ENCODE assay signal across 20 cellular contexts in genomic region chr7:84913731-84914130, GRCh38.
DNase-seq lines count a peak whose midpoint lies in the region; ATAC-seq, FAIRE-seq and TF ChIP-seq lines count a peak whose summit lies in the region.
"Had no signal": no experiment of that assay in that cellular context is flagged by ENCODE, and none has a peak within 500 bp of the region (broad histone marks: within the 10 kb centered on the region; RNA-seq: fewer than 3 reads in every experiment).

No MANE protein-coding gene starts in this region.

- H3K4me2 ChIP-seq in K562 (ENCODE audit: insufficient read depth, low read length) = no peak overlapping the region
- H3K4me2 ChIP-seq in mesenchymal stem cell (ENCODE audit: low read length, poor library complexity, severe bottlenecking) = no peak overlapping the region

- H4K20me1 ChIP-seq in K562 (replicated peaks; ENCODE audit: control insufficient read depth, insufficient read depth, low read length) = no peaks in the 10 kb centered on the region
- H4K20me1 ChIP-seq: BLaER1 treated with 17β-estradiol and CSF1 and Interleukin-3, amounts not matched to agents 10 nM and 100 nM had no signal

- no peaks in the 10 kb centered on the region for H3K9me3 ChIP-seq in HUES64 (ENCODE audit: insufficient read depth, low read depth, low read length)
- no peaks in the 10 kb centered on the region for H3K9me3 ChIP-seq in K562 (replicated peaks; ENCODE audit: control insufficient read depth, insufficient read depth, low read depth, low read length)
- H3K9me3 ChIP-seq in mesenchymal stem cell (ENCODE audit: control insufficient read depth, low read length) = no peaks in the 10 kb centered on the region
- H3K9me3 ChIP-seq in right atrium auricular region = no peaks in the 10 kb centered on the region
- H3K9me3 ChIP-seq: body of pancreas, gastrocnemius medialis, HAP-1, neutrophil, transverse colon had no signal

- no peaks in the 10 kb centered on the region for H3K79me1 ChIP-seq in mesenchymal stem cell (replicated peaks; ENCODE audit: low read length, poor library complexity, severe bottlenecking)

- TF ChIP-seq RAD21 in K562 (CRISPR knock-in tag; conservative IDR thresholded peaks at IDR 0.05 in 1 of 2, IDR thresholded peaks at IDR 0.05 in 1 of 2) = no peak

- DNase-seq in BJ (ENCODE audit: low read depth) (peak; percentile 11), K562 (ENCODE audit: extremely low read depth in 1 of 4, low spot score in 3 of 4) (no peak), mesenchymal stem cell (peak; percentile 50), hippocampal formation (lab: John Stamatoyannopoulos, UW) (no peak), right atrium auricular region (ENCODE audit: low spot score) (no peak), HuH-7.5 (ENCODE audit: low spot score) (no peak)
- no peak for DNase-seq in activated effector memory CD4-positive, alpha-beta T cell treated with anti-CD3 and anti-CD28 coated beads, Interleukin-2, amount 50 U/mL, for 16 hours
- DNase-seq: body of pancreas, DMS153, gastrocnemius medialis, NCI-H187, NCI-H526 treated with DMSO at 0.1 percent for 48 hours, T-cell, transverse colon had no signal

- no peak overlapping the region for H3K4me3 ChIP-seq in BJ (ENCODE audit: low read depth, low read length)
- no peak overlapping the region for H3K4me3 ChIP-seq in HUES64 (ENCODE audit: low read length)
- no peak overlapping the region for H3K4me3 ChIP-seq in K562
- peak overlapping the region in 1 of 2 experiments; percentile 61 for H3K4me3 ChIP-seq in mesenchymal stem cell (ENCODE audit: insufficient read depth in 1 of 2, low read depth in 1 of 2, low read length in 2 of 2)
- H3K4me3 ChIP-seq in right atrium auricular region = no peak overlapping the region
- H3K4me3 ChIP-seq: BLaER1 treated with 17β-estradiol and CSF1 and Interleukin-3, amounts not matched to agents 10 nM and 100 nM; body of pancreas; gastrocnemius medialis; HAP-1; transverse colon had no signal

- CTCF ChIA-PET in BJ (lab: Yijun Ruan, JAX) (no interaction called here), K562 (lab: Yijun Ruan, JAX; ENCODE audit: low intra/inter-chr PET ratio) (interaction anchor here (1.5 kb wide), 1 partner anchor 108 kb away, joined by 6 read pairs; no protein-coding TSS in a partner anchor)

- TF ChIP-seq CTCF in BJ (IDR thresholded peaks at IDR 0.05; ENCODE audit: insufficient read depth, low read depth, low read length) = no peak
- TF ChIP-seq CTCF in K562 (IDR thresholded peaks at IDR 0.05 in 2 of 3, conservative IDR thresholded peaks at IDR 0.05 in 1 of 3; ENCODE audit: insufficient read depth in 2 of 3, low read depth in 1 of 3, low read length in 3 of 3) = no peak
- no peak for TF ChIP-seq CTCF in right atrium auricular region (IDR thresholded peaks at IDR 0.05)

- intact Hi-C loops in K562 (cut with micrococcal nuclease) = loop anchor here (2.0 to 10.0 kb wide), 3 partner anchors 66 to 419 kb away; no protein-coding TSS in a partner anchor

- no TSS peak for BruUV-seq in K562 (replicated peaks; lab: Mats Ljungman, UMichigan)

- H3K9ac ChIP-seq in HUES64 (ENCODE audit: low read depth, low read length) (no peak overlapping the region), K562 (ENCODE audit: insufficient read depth in 1 of 2, low read depth in 2 of 2, low read length in 2 of 2) (no peak overlapping the region), mesenchymal stem cell (ENCODE audit: low read length) (peak overlapping the region; percentile 73)
- H3K9ac ChIP-seq: BLaER1 treated with 17β-estradiol and CSF1 and Interleukin-3, amounts not matched to agents 10 nM and 100 nM had no signal

- TF ChIP-seq POLR2A in K562 (conservative IDR thresholded peaks at IDR 0.05) = no peak

- peak overlapping the region; percentile 89 for H2AFZ ChIP-seq in K562 (ENCODE audit: low read depth, low read length)
- no peak overlapping the region for H2AFZ ChIP-seq in mesenchymal stem cell (ENCODE audit: low read depth, low read length)

- H2BK120ac ChIP-seq in mesenchymal stem cell (ENCODE audit: low read depth, low read length) = no peak overlapping the region

- no peak overlapping the region for H2BK12ac ChIP-seq in mesenchymal stem cell (ENCODE audit: low read length in 2 of 2)

- H3K36me3 ChIP-seq in BJ (ENCODE audit: control insufficient read depth, insufficient read depth, low read length) (no peaks in the 10 kb centered on the region), HUES64 (ENCODE audit: insufficient read depth, low read length) (no peaks in the 10 kb centered on the region), K562 (ENCODE audit: control insufficient read depth, insufficient read depth, low read length) (no peaks in the 10 kb centered on the region), mesenchymal stem cell (ENCODE audit: control insufficient read depth in 1 of 2, insufficient read depth in 2 of 2, low read depth in 1 of 2, low read length in 2 of 2) (no peaks in the 10 kb centered on the region), right atrium auricular region (no peaks in the 10 kb centered on the region)
- H3K36me3 ChIP-seq: BLaER1 treated with 17β-estradiol and CSF1 and Interleukin-3, amounts not matched to agents 10 nM and 100 nM; gastrocnemius medialis; HAP-1; neutrophil; transverse colon had no signal

- no peaks in the 10 kb centered on the region for H3K9me1 ChIP-seq in K562 (ENCODE audit: control insufficient read depth, insufficient read depth, low read length)

- H3K23ac ChIP-seq in mesenchymal stem cell (ENCODE audit: low read length in 2 of 2) = no peak overlapping the region

- no peak for TF ChIP-seq EP300 in K562 (IDR thresholded peaks at IDR 0.05; ENCODE audit: low read length)

- no peaks in the 10 kb centered on the region for H3K79me2 ChIP-seq in K562 (ENCODE audit: control insufficient read depth, insufficient read depth, low read length)

- H3K27ac ChIP-seq in HUES64 (ENCODE audit: low read depth, low read length) (peak overlapping the region; percentile 78), K562 (ENCODE audit: extremely low read depth, low read depth, low read length) (peak overlapping the region; percentile 18; the same call in 1 of the 3 replicates), mesenchymal stem cell (ENCODE audit: low read length, poor library complexity, severe bottlenecking) (no peak overlapping the region), right atrium auricular region (no peak overlapping the region)
- H3K27ac ChIP-seq: BLaER1 treated with 17β-estradiol and CSF1 and Interleukin-3, amounts not matched to agents 10 nM and 100 nM; body of pancreas; gastrocnemius medialis; neutrophil; transverse colon had no signal

- POLR2A ChIA-PET in BJ (lab: Charles Lee) = no interaction called here
- POLR2A ChIA-PET in K562 (lab: Yijun Ruan, JAX) = no interaction called here

- H2BK5ac ChIP-seq in mesenchymal stem cell (ENCODE audit: low read depth, low read length, poor library complexity, severe bottlenecking) = no peak overlapping the region

- H3K27me3 ChIP-seq in BJ (ENCODE audit: control insufficient read depth, insufficient read depth, low read length) = no peaks in the 10 kb centered on the region
- no peaks in the 10 kb centered on the region for H3K27me3 ChIP-seq in HUES64 (ENCODE audit: insufficient read depth, low read length)
- H3K27me3 ChIP-seq in K562 (ENCODE audit: control insufficient read depth in 2 of 2, insufficient read depth in 2 of 2, low read length in 2 of 2) = no peaks in the 10 kb centered on the region
- H3K27me3 ChIP-seq in mesenchymal stem cell (ENCODE audit: control insufficient read depth in 1 of 2, insufficient read depth in 1 of 2, low read length in 2 of 2) = no peaks in the 10 kb centered on the region
- no peaks in the 10 kb centered on the region for H3K27me3 ChIP-seq in right atrium auricular region
- H3K27me3 ChIP-seq: BLaER1 treated with 17β-estradiol and CSF1 and Interleukin-3, amounts not matched to agents 10 nM and 100 nM; body of pancreas; gastrocnemius medialis; neutrophil; transverse colon had no signal

- FAIRE-seq in K562 (lab: Jason Lieb, UNC) = no peak

- H3K4me1 ChIP-seq in HUES64 (ENCODE audit: insufficient read depth, low read length) = peaks cover 33% of the 10 kb centered on the region
- peaks cover 0 to 25% of the 10 kb centered on the region in 2 experiments; a peak in 3 of 5 replicates for H3K4me1 ChIP-seq in K562 (replicated peaks in 1 of 2; ENCODE audit: control insufficient read depth in 2 of 2, insufficient read depth in 2 of 2, low read length in 2 of 2)
- H3K4me1 ChIP-seq in mesenchymal stem cell (ENCODE audit: control insufficient read depth, insufficient read depth, low read depth, low read length) = no peaks in the 10 kb centered on the region
- no peaks in the 10 kb centered on the region for H3K4me1 ChIP-seq in right atrium auricular region
- H3K4me1 ChIP-seq: body of pancreas, gastrocnemius medialis, transverse colon had no signal

- H3K4ac ChIP-seq in mesenchymal stem cell (ENCODE audit: low read depth in 1 of 2, low read length in 2 of 2) = no peak overlapping the region

- no peak overlapping the region for H3K14ac ChIP-seq in mesenchymal stem cell (ENCODE audit: low read length in 2 of 2)

- in situ Hi-C loops in K562 (cut with MboI) = no loop called here

- ATAC-seq in K562 = peak; percentile 34
- ATAC-seq: body of pancreas; gastrocnemius medialis; sciatic nerve; stimulated activated effector memory CD8-positive, alpha-beta T cell treated with anti-CD3 and anti-CD28 coated beads, Interleukin-12 subunit alpha, Interleukin-12 subunit beta, amount 100 ng/mL, for 72 hours; T-cell had no signal

- H2BK15ac ChIP-seq in mesenchymal stem cell (ENCODE audit: low read depth, poor library complexity, severe bottlenecking) = no peak overlapping the region

- H4K8ac ChIP-seq in mesenchymal stem cell (ENCODE audit: low read length) = no peak overlapping the region

- H3K18ac ChIP-seq in mesenchymal stem cell (ENCODE audit: low read depth in 1 of 2, low read length in 2 of 2) = no peak overlapping the region

- H4K91ac ChIP-seq in mesenchymal stem cell (ENCODE audit: low read length) = no peak overlapping the region

- no peak overlapping the region for H2AK5ac ChIP-seq in mesenchymal stem cell (ENCODE audit: low read length, severe bottlenecking)

TF ChIP-seq in K562, 482 proteins besides CTCF, POLR2A, EP300 and RAD21 (continues in another document):
- TF ChIP-seq PRPF4 (IDR thresholded peaks at IDR 0.05; ENCODE audit: insufficient read depth, low read depth, low read length, poor library complexity, severe bottlenecking) = no peak
- no peak for TF ChIP-seq TFAP4 (CRISPR knock-in tag; IDR thresholded peaks at IDR 0.05; ENCODE audit: borderline replicate concordance)
- TF ChIP-seq FOSL1 (tag; conservative IDR thresholded peaks at IDR 0.05) = no peak
- TF ChIP-seq MYC (IDR thresholded peaks at IDR 0.05; ENCODE audit: low read depth, low read length) = no peak
- TF ChIP-seq MYC (CRISPR knock-in tag; IDR thresholded peaks at IDR 0.05; ENCODE audit: borderline replicate concordance, low read depth) = no peak

Comparison
In these comparisons a context has a peak if more than half of its experiments do, and no peak if none do; other contexts are left out.
1. DNase-seq: peak in BJ (single experiment) and mesenchymal stem cell (single experiment); none in K562 (0 of 4), hippocampal formation (0 of 2), activated effector memory CD4-positive, alpha-beta T cell treated with anti-CD3 and anti-CD28 coated beads, Interleukin-2, amount 50 U/mL, for 16 hours (single experiment), right atrium auricular region (single experiment) and HuH-7.5 (single experiment).
2. H3K27ac ChIP-seq: peak in HUES64 (single experiment) and K562 (single experiment); none in mesenchymal stem cell (single experiment) and right atrium auricular region (0 of 2).